Comparison of ENCODE assay signal across 8 cellular contexts in the genomic region with DNA sequence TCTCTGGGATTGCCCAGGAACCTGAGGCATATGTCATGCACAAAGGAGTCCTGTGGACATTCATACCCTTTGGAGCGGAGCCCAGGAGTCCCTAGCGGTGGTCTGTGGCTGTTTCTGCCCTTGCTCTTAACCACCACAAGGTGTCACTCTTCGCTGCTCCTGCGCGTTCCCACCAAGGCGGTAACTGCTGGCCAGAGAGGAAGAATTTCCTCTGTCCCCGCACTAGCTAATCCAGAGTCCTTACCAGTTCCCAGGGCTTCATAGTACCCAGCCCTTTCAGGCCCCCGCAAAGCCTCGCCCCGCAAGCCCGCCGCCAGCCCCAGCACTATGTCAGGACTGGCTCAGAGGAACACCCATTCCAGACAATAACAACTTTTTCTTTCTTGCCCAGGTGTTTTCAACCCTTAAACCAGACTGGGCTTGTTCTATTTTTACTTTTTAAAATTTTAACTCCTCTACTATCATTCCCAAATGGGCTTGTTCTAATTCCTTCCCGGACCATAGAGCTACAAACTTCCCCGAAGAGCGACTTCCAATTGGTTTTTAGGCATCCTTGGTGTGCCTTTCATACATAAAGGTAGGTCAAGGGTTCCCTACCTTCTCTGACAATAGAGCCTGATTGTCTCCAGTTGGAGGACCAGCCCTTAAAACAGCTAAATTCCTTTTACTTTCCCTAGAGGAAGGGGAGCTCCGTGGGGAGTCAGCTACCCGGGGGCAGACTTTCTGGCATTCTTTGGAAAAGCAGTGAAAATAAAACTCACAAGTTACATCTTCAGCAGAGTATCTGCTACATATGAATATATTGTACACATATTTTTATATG. TPM values are rescaled to one million over a fixed set of nuclear protein-coding genes. Genes with fewer than 3 reads are reported as not detected.
DNase-seq lines count a peak whose midpoint lies in the region; ATAC-seq and TF ChIP-seq lines count a peak whose summit lies in the region.

No MANE protein-coding gene starts in this region.

- H3K9me3 ChIP-seq in PC-3 (ENCODE audit: low read length) (no peaks in the 10 kb centered on the region), esophagus squamous epithelium (no peaks in the 10 kb centered on the region)

- H3K9me2 ChIP-seq in PC-3 (replicated peaks; ENCODE audit: low read length) = no peaks in the 10 kb centered on the region

- TF ChIP-seq POLR2A in esophagus squamous epithelium (IDR thresholded peaks at IDR 0.05) = peak in 1 of 4 donors; percentile 9

- ATAC-seq in PC-3 = peak; percentile 93

- H3K4me1 ChIP-seq in PC-3 (ENCODE audit: insufficient read depth, low read length) = peaks cover 17% of the 10 kb centered on the region
- peaks cover 10 to 47% (median 33%) of the 10 kb centered on the region in 3 donors for H3K4me1 ChIP-seq in esophagus squamous epithelium

- intact Hi-C loops in PC-3 (cut with micrococcal nuclease) = loop anchor here (1.0 kb wide), 3 partner anchors 42 to 178 kb away; no protein-coding TSS in a partner anchor
- intact Hi-C loops in esophagus squamous epithelium (cut with DNase I) = loop anchor here (10.0 kb wide), 1 partner anchor 165 kb away; no protein-coding TSS in a partner anchor

- POLR2A ChIA-PET in PC-3 (lab: Charles Lee; ENCODE audit: unreplicated experiment) = no interaction called here

- DNase-seq in GM20000 (ENCODE audit: low spot score) = peak; percentile 82
- DNase-seq in KG1 (lab: John Stamatoyannopoulos, UW) = peak; percentile 73
- peak; percentile 96 for DNase-seq in PC-3
- peak; percentile 62 for DNase-seq in activated T-cell treated with anti-CD3 and anti-CD28 coated beads for 24 hours (ENCODE audit: low read depth)
- DNase-seq in esophagus squamous epithelium (lab: John Stamatoyannopoulos, UW) = no peak
- peak; percentile 95 for DNase-seq in myocyte (ENCODE audit: low read depth)
- DNase-seq in stimulated activated CD8-positive, alpha-beta memory T cell treated with anti-CD3 and anti-CD28 coated beads, Interleukin-7, amount 100 ng/mL, for 24 hours (ENCODE audit: low read depth) = peak; percentile 26

- WGBS in esophagus squamous epithelium, 2 donors = 9% methylated on average over 17 of the region's 17 CpGs

- peak overlapping the region; percentile 68 for H3K4me2 ChIP-seq in PC-3 (ENCODE audit: low read length)

- H3K27ac ChIP-seq in C4-2B (no peak overlapping the region), PC-3 (ENCODE audit: low read length) (no peak overlapping the region), esophagus squamous epithelium (peak overlapping the region; percentile 69 to 77 (median 73))

- H3K4me3 ChIP-seq in PC-3 (ENCODE audit: low read length) = peak overlapping the region; percentile 28; the same call in 1 of the 2 replicates
- H3K4me3 ChIP-seq in esophagus squamous epithelium = peak overlapping the region in 3 of 4 donors; percentile 25 to 53 (median 32)

- no peaks in the 10 kb centered on the region for H3K36me3 ChIP-seq in PC-3 (ENCODE audit: low read depth, low read length)
- H3K36me3 ChIP-seq in esophagus squamous epithelium = no peaks in the 10 kb centered on the region

- BruUV-seq in PC-3 (replicated peaks; lab: Mats Ljungman, UMichigan) = no TSS peak

- CTCF ChIA-PET in PC-3 (lab: Charles Lee) = interaction anchor here (0.5 to 1.3 kb wide), 19 partner anchors 17 to 177 kb away, joined by 3 to 10 read pairs (median 4); a partner anchor contains a TSS

- no peaks in the 10 kb centered on the region for H4K20me1 ChIP-seq in PC-3 (ENCODE audit: low read length)

- TF ChIP-seq CTCF in C4-2B (conservative IDR thresholded peaks at IDR 0.05) = peak; percentile 98
- TF ChIP-seq CTCF in GM20000 (IDR thresholded peaks at IDR 0.05; ENCODE audit: extremely low read depth, missing control alignments) = peak; percentile 92
- peak; percentile 97 for TF ChIP-seq CTCF in PC-3 (conservative IDR thresholded peaks at IDR 0.05; ENCODE audit: low read depth, low read length)
- TF ChIP-seq CTCF in esophagus squamous epithelium (IDR thresholded peaks at IDR 0.05) = peak; percentile 93 to 99 (median 96)

- no peaks in the 10 kb centered on the region for H3F3A ChIP-seq in PC-3 (ENCODE audit: low read length, unreplicated experiment)

- peak overlapping the region; percentile 74 for H2AFZ ChIP-seq in PC-3 (ENCODE audit: low read length)

- peak overlapping the region; percentile 26 for H3K9ac ChIP-seq in PC-3 (ENCODE audit: low read length)

- H3K27me3 ChIP-seq in PC-3 (ENCODE audit: low read length) (no peaks in the 10 kb centered on the region), esophagus squamous epithelium (no peaks in the 10 kb centered on the region)

- no peaks in the 10 kb centered on the region for H3K79me2 ChIP-seq in PC-3 (ENCODE audit: low read length)

RNA-seq across cellular contexts. Expression of a gene that starts 31.8 kb away (rescaled TPM):
- 1.1 and 1.9 TPM in 2 replicates for total RNA-seq in PC-3 (2014; rRNA removed)
- 1 to 10 TPM in 3 of 4 donors, under 1 TPM in 1; 0.79 to 9.3 (median 1.8) TPM for total RNA-seq in esophagus squamous epithelium
- total RNA-seq in myocyte = 3.4 TPM in 2 replicates
- 1.2 TPM for polyA plus RNA-seq in myocyte (2012)

RNA-seq across cellular contexts. Expression of a gene that starts 54.8 kb away (rescaled TPM):
- total RNA-seq in PC-3 (2014; rRNA removed) (99.3 and 114 TPM in 2 replicates), esophagus squamous epithelium (10 to 100 TPM; 35.4 to 59.5 (median 43.3) TPM), myocyte (153 and 189 TPM in 2 replicates)
- 141 TPM for polyA plus RNA-seq in myocyte (2012)

Comparison
In these comparisons a context has a peak if more than half of its experiments do, and no peak if none do; other contexts are left out.
1. H3K27ac ChIP-seq: peak in esophagus squamous epithelium (4 of 4); none in C4-2B (single experiment) and PC-3 (single experiment).
2. Peak in every context shown above with its lines, with median percentiles within 50 percentile points of each other: CTCF ChIP-seq.